ENCODE assay signal across 19 cellular contexts in the genomic region with DNA sequence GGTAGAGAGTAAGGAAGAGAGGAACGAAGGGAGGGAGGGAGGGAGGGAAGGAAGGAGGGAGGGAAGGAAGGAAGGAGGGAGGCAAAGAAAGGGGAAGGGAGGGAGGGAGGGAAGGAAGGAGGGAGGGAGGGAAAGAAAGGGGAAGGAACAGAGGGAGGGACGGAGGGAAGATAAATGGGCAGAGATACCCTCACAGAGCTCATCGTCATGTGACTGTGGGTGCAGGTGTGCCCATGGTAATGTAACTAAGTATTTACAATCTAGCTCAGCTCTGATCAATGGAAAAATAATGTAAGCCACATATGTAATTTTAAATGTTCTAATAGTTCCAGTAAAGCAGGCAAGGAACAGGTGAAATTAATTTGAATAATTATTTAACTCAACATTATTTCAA. TPM values are rescaled to one million over a fixed set of nuclear protein-coding genes. Genes with fewer than 3 reads are reported as not detected.
DNase-seq lines count a peak whose midpoint lies in the region; ATAC-seq and TF ChIP-seq lines count a peak whose summit lies in the region.
"Had no signal": no experiment of that assay in that cellular context is flagged by ENCODE, and none has a peak within 500 bp of the region (broad histone marks: within the 10 kb centered on the region; RNA-seq: fewer than 3 reads in every experiment).

No MANE protein-coding gene starts in this region.

- no peaks in the 10 kb centered on the region for H3K27me3 ChIP-seq in foreskin keratinocyte
- H3K27me3 ChIP-seq: pancreas had no signal

- no peak for DNase-seq in T-helper 1 cell
- DNase-seq in activated T-helper 2 cell treated with anti-CD3 and anti-CD28 coated beads, Interferon-gamma antibody, Interleukin-2, Interleukin-4, amounts not matched to agents 10 μg/mL and 5 μg/mL and 100 μg/mL, durations not matched to agents 14 hours and 24 hours and 36 hours (ENCODE audit: low spot score), result no peak
- DNase-seq in natural killer cell, result no peak
- DNase-seq in NCI-H2029 (lab: John Stamatoyannopoulos, UW), result no peak
- no peak for DNase-seq in foreskin keratinocyte
- DNase-seq: activated CD4-positive, CD25-positive, alpha-beta regulatory T cell treated with anti-CD3 and anti-CD28 coated beads, Interleukin-2, amount 50 U/mL, for 72 hours; activated T-cell treated with anti-CD3 and anti-CD28 coated beads, Interleukin-2, amount 50 U/mL, for 1 hour; EL; endodermal cell; NCI-H774; pancreas; stimulated activated CD4-positive, alpha-beta T cell treated with anti-CD3 and anti-CD28 coated beads, Interleukin-4, amount 100 ng/mL, for 4 hours had no signal

- no peaks in the 10 kb centered on the region for H3K27me3 Mint-ChIP-seq in T-helper 1 cell treated with Interleukin-12 subunit alpha and Interleukin-12 subunit beta and Interleukin-4 antibody, amounts not matched to agents 30 μg/mL and 1 μg/mL, for 36 hours (ENCODE audit: low read depth)
- peaks cover 2% of the 10 kb centered on the region for H3K27me3 Mint-ChIP-seq in IgD-negative memory B cell
- no peaks in the 10 kb centered on the region for H3K27me3 Mint-ChIP-seq in activated T-helper 2 cell treated with anti-CD3 and anti-CD28 coated beads, Interferon-gamma antibody, Interleukin-2, Interleukin-4, amounts not matched to agents 10 μg/mL and 5 μg/mL and 100 μg/mL, durations not matched to agents 14 hours and 24 hours and 36 hours (ENCODE audit: low read depth)
- no peaks in the 10 kb centered on the region for H3K27me3 Mint-ChIP-seq in natural killer cell (ENCODE audit: low read depth in 2 of 2)

- peaks cover 27% of the 10 kb centered on the region for H3K36me3 Mint-ChIP-seq in T-helper 1 cell treated with Interleukin-12 subunit alpha and Interleukin-12 subunit beta and Interleukin-4 antibody, amounts not matched to agents 30 μg/mL and 1 μg/mL, for 36 hours (ENCODE audit: low read depth)
- H3K36me3 Mint-ChIP-seq in IgD-negative memory B cell (peaks cover 5% of the 10 kb centered on the region), natural killer cell (no peaks in the 10 kb centered on the region)
- peaks cover 47% of the 10 kb centered on the region for H3K36me3 Mint-ChIP-seq in activated T-helper 2 cell treated with anti-CD3 and anti-CD28 coated beads, Interferon-gamma antibody, Interleukin-2, Interleukin-4, amounts not matched to agents 10 μg/mL and 5 μg/mL and 100 μg/mL, durations not matched to agents 14 hours and 24 hours and 36 hours (ENCODE audit: low read depth)

- no peak overlapping the region for H3K27ac ChIP-seq in foreskin keratinocyte
- H3K27ac ChIP-seq: 22Rv1, pancreas, RWPE1, tibial artery had no signal

- peak overlapping the region; percentile 82 for H3K27ac Mint-ChIP-seq in T-helper 1 cell treated with Interleukin-12 subunit alpha and Interleukin-12 subunit beta and Interleukin-4 antibody, amounts not matched to agents 30 μg/mL and 1 μg/mL, for 36 hours
- peak overlapping the region in 2 of 3 donors; percentile 77 to 99 for H3K27ac Mint-ChIP-seq in IgD-negative memory B cell
- peak overlapping the region; percentile 72 for H3K27ac Mint-ChIP-seq in activated T-helper 2 cell treated with anti-CD3 and anti-CD28 coated beads, Interferon-gamma antibody, Interleukin-2, Interleukin-4, amounts not matched to agents 10 μg/mL and 5 μg/mL and 100 μg/mL, durations not matched to agents 14 hours and 24 hours and 36 hours
- H3K27ac Mint-ChIP-seq in natural killer cell, result peak overlapping the region; percentile 99

- H3K4me3 Mint-ChIP-seq in T-helper 1 cell treated with Interleukin-12 subunit alpha and Interleukin-12 subunit beta and Interleukin-4 antibody, amounts not matched to agents 30 μg/mL and 1 μg/mL, for 36 hours, result peak overlapping the region; percentile 53
- peak overlapping the region in 3 of 4 donors; percentile 17 to 94 (median 61) for H3K4me3 Mint-ChIP-seq in IgD-negative memory B cell
- H3K4me3 Mint-ChIP-seq in activated T-helper 2 cell treated with anti-CD3 and anti-CD28 coated beads, Interferon-gamma antibody, Interleukin-2, Interleukin-4, amounts not matched to agents 10 μg/mL and 5 μg/mL and 100 μg/mL, durations not matched to agents 14 hours and 24 hours and 36 hours (ENCODE audit: low read depth), result no peak overlapping the region
- H3K4me3 Mint-ChIP-seq in natural killer cell, result peak overlapping the region; percentile 87
- H3K4me3 Mint-ChIP-seq: CD14-positive monocyte, endodermal cell had no signal

- TF ChIP-seq CTCF in natural killer cell (IDR thresholded peaks at IDR 0.05) (no peak), foreskin keratinocyte (conservative IDR thresholded peaks at IDR 0.05) (no peak)

- H3K9me3 Mint-ChIP-seq in T-helper 1 cell treated with Interleukin-12 subunit alpha and Interleukin-12 subunit beta and Interleukin-4 antibody, amounts not matched to agents 30 μg/mL and 1 μg/mL, for 36 hours, result no peaks in the 10 kb centered on the region
- no peaks in the 10 kb centered on the region for H3K9me3 Mint-ChIP-seq in IgD-negative memory B cell
- no peaks in the 10 kb centered on the region for H3K9me3 Mint-ChIP-seq in activated T-helper 2 cell treated with anti-CD3 and anti-CD28 coated beads, Interferon-gamma antibody, Interleukin-2, Interleukin-4, amounts not matched to agents 10 μg/mL and 5 μg/mL and 100 μg/mL, durations not matched to agents 14 hours and 24 hours and 36 hours
- no peaks in the 10 kb centered on the region for H3K9me3 Mint-ChIP-seq in natural killer cell
- H3K9me3 Mint-ChIP-seq: endodermal cell had no signal

- peaks cover 69% of the 10 kb centered on the region for H3K4me1 Mint-ChIP-seq in T-helper 1 cell treated with Interleukin-12 subunit alpha and Interleukin-12 subunit beta and Interleukin-4 antibody, amounts not matched to agents 30 μg/mL and 1 μg/mL, for 36 hours (ENCODE audit: low read depth)
- H3K4me1 Mint-ChIP-seq in IgD-negative memory B cell (peaks cover 63 to 72% (median 69%) of the 10 kb centered on the region in 3 donors), natural killer cell (peaks cover 67 to 87% of the 10 kb centered on the region in 2 donors)
- H3K4me1 Mint-ChIP-seq in activated T-helper 2 cell treated with anti-CD3 and anti-CD28 coated beads, Interferon-gamma antibody, Interleukin-2, Interleukin-4, amounts not matched to agents 10 μg/mL and 5 μg/mL and 100 μg/mL, durations not matched to agents 14 hours and 24 hours and 36 hours (ENCODE audit: low read depth), result peaks cover 66% of the 10 kb centered on the region

- no peaks in the 10 kb centered on the region for H3K4me1 ChIP-seq in foreskin keratinocyte
- H3K4me1 ChIP-seq: pancreas, tibial artery had no signal

- no peak for ATAC-seq in natural killer cell
- no peak for ATAC-seq in foreskin keratinocyte
- ATAC-seq in GM21381 (IDR thresholded peaks at IDR 0.05; ENCODE audit: unreplicated experiment), result no peak
- ATAC-seq: pancreas had no signal

- intact Hi-C loops in activated T-helper 2 cell treated with anti-CD3 and anti-CD28 coated beads, Interferon-gamma antibody, Interleukin-2, Interleukin-4, amounts not matched to agents 10 μg/mL and 5 μg/mL and 100 μg/mL, durations not matched to agents 14 hours and 24 hours and 36 hours (cut with micrococcal nuclease), result loop anchor here (5.0 kb wide), 2 partner anchors 126 to 151 kb away; no protein-coding TSS in a partner anchor
- intact Hi-C loops in natural killer cell (cut with micrococcal nuclease), result no loop called here

RNA-seq across cellular contexts. Expression of a gene that starts 54.7 kb away (rescaled TPM):
- 0.75 TPM for polyA plus RNA-seq in IgD-negative memory B cell
- total RNA-seq in activated T-helper 2 cell treated with anti-CD3 and anti-CD28 coated beads, Interferon-gamma antibody, Interleukin-2, Interleukin-4, amounts not matched to agents 10 μg/mL and 5 μg/mL and 100 μg/mL, durations not matched to agents 14 hours and 24 hours and 36 hours, result 15.4 and 15.6 TPM in 2 replicates
- total RNA-seq in natural killer cell, result 1 to 10 TPM; 1.1 to 2.7 (median 2.1) TPM
- total RNA-seq in foreskin keratinocyte, result 38.1 and 51.8 TPM in 2 replicates
- polyA plus RNA-seq in foreskin keratinocyte, result 24.9 and 36.6 TPM in 2 replicates
